Comparison of ENCODE assay signal across 18 cellular contexts in genomic region chr9:137220317-137221094, GRCh38. TPM values are rescaled to one million over a fixed set of nuclear protein-coding genes. Genes with fewer than 3 reads are reported as not detected.
DNase-seq lines count a peak whose midpoint lies in the region; ATAC-seq and TF ChIP-seq lines count a peak whose summit lies in the region.
"Had no signal": no experiment of that assay in that cellular context is flagged by ENCODE, and none has a peak within 500 bp of the region (broad histone marks: within the 10 kb centered on the region; RNA-seq: fewer than 3 reads in every experiment).

No MANE protein-coding gene starts in this region.

- CTCF ChIA-PET in A673 (lab: Charles Lee), result no interaction called here

- no peak overlapping the region for H3K27ac Mint-ChIP-seq in CD4-positive, CD25-positive, alpha-beta regulatory T cell
- H3K27ac Mint-ChIP-seq in endodermal cell, result peak overlapping the region; percentile 48

- peaks cover 0 to 10% (median 3%) of the 10 kb centered on the region in 4 donors for H3K4me1 Mint-ChIP-seq in CD4-positive, CD25-positive, alpha-beta regulatory T cell
- peaks cover 15% of the 10 kb centered on the region for H3K4me1 Mint-ChIP-seq in endodermal cell

- BruUV-seq in A673 (replicated peaks; lab: Mats Ljungman, UMichigan), result TSS peak; percentile 36

- DNase-seq in A673 (ENCODE audit: low spot score) (no peak), endodermal cell (no peak), kidney tubule cell (ENCODE audit: low spot score) (no peak), NCI-H2029 (lab: John Stamatoyannopoulos, UW) (no peak)
- DNase-seq in CD4-positive, CD25-positive, alpha-beta regulatory T cell, result no peak
- DNase-seq: activated CD4-positive, CD25-positive, alpha-beta regulatory T cell; hippocampal formation; NCI-H146; NCI-H510A treated with DMSO at 0.1 percent for 48 hours; stimulated activated CD4-positive, alpha-beta T cell treated with anti-CD3 and anti-CD28 coated beads, Interleukin-15, amount 100 ng/mL, for 24 hours had no signal

- ATAC-seq in CD4-positive, CD25-positive, alpha-beta regulatory T cell (ENCODE audit: low read depth in 2 of 2), result no peak
- ATAC-seq in HG02759 (IDR thresholded peaks at IDR 0.05; ENCODE audit: unreplicated experiment) (no peak), GM21367 (IDR thresholded peaks at IDR 0.05; ENCODE audit: unreplicated experiment) (no peak)
- ATAC-seq: left lobe of liver had no signal

- H3K4me1 ChIP-seq in A673 (ENCODE audit: insufficient read depth, low read length, poor library complexity, severe bottlenecking) (peaks cover 9% of the 10 kb centered on the region), endodermal cell (ENCODE audit: control insufficient read depth, insufficient read depth, low read length) (peaks cover 23% of the 10 kb centered on the region)
- H3K4me1 ChIP-seq in CD4-positive, CD25-positive, alpha-beta regulatory T cell (ENCODE audit: control insufficient read depth, insufficient read depth, low read length, poor library complexity, severe bottlenecking), result peaks cover 17% of the 10 kb centered on the region

- intact Hi-C loops in A673 (cut with micrococcal nuclease; ENCODE audit: unreplicated experiment), result loop anchor here (5.0 kb wide), 1 partner anchor 428 kb away; the partner anchor contains the start of gene TMEM141

- 95% methylated on average over 42 to 52 of the region's 52 CpGs for WGBS in endodermal cell (ENCODE audit: insufficient coverage in 1 of 2, insufficient read length in 1 of 2), 2 experiments

- H3K27ac ChIP-seq in A673 (ENCODE audit: low read depth, low read length, poor library complexity, severe bottlenecking) (no peak overlapping the region), VCaP (peak overlapping the region; percentile 97), endodermal cell (ENCODE audit: low read depth, low read length) (no peak overlapping the region)
- H3K27ac ChIP-seq in CD4-positive, CD25-positive, alpha-beta regulatory T cell (ENCODE audit: insufficient read depth, low read length, poor library complexity, severe bottlenecking), result no peak overlapping the region

- peak overlapping the region in 3 of 4 donors; percentile 15 to 73 (median 25) for H3K4me3 Mint-ChIP-seq in CD4-positive, CD25-positive, alpha-beta regulatory T cell
- H3K4me3 Mint-ChIP-seq in endodermal cell, result peak overlapping the region; percentile 30

- no peak overlapping the region for H3K9ac ChIP-seq in endodermal cell (ENCODE audit: extremely low read depth, low read length, poor library complexity, severe bottlenecking)

- no peaks in the 10 kb centered on the region for H3K9me3 ChIP-seq in A673 (ENCODE audit: low read depth, low read length, poor library complexity, severe bottlenecking)
- no peaks in the 10 kb centered on the region for H3K9me3 ChIP-seq in CD4-positive, CD25-positive, alpha-beta regulatory T cell (ENCODE audit: control insufficient read depth in 2 of 2, low read length in 2 of 2)
- no peaks in the 10 kb centered on the region for H3K9me3 ChIP-seq in endodermal cell (ENCODE audit: control insufficient read depth, low read length)
- H3K9me3 ChIP-seq: suprapubic skin had no signal

- H3K9me3 Mint-ChIP-seq in CD4-positive, CD25-positive, alpha-beta regulatory T cell, result no peaks in the 10 kb centered on the region
- no peaks in the 10 kb centered on the region for H3K9me3 Mint-ChIP-seq in endodermal cell

- H3K36me3 Mint-ChIP-seq in CD4-positive, CD25-positive, alpha-beta regulatory T cell, result no peaks in the 10 kb centered on the region
- peaks cover 6% of the 10 kb centered on the region for H3K36me3 Mint-ChIP-seq in endodermal cell (ENCODE audit: low read depth)

- TF ChIP-seq CTCF in A673 (conservative IDR thresholded peaks at IDR 0.05; ENCODE audit: low read depth, low read length) (no peak), VCaP (conservative IDR thresholded peaks at IDR 0.05) (no peak), endodermal cell (conservative IDR thresholded peaks at IDR 0.05) (no peak)

- H3K4me3 ChIP-seq in A673 (ENCODE audit: low read depth, low read length, poor library complexity, severe bottlenecking), result no peak overlapping the region
- H3K4me3 ChIP-seq in CD4-positive, CD25-positive, alpha-beta regulatory T cell (ENCODE audit: low read depth, low read length), result no peak overlapping the region
- no peak overlapping the region for H3K4me3 ChIP-seq in endodermal cell (ENCODE audit: low read length)

- no peaks in the 10 kb centered on the region for H3K27me3 Mint-ChIP-seq in CD4-positive, CD25-positive, alpha-beta regulatory T cell
- no peaks in the 10 kb centered on the region for H3K27me3 Mint-ChIP-seq in endodermal cell (ENCODE audit: insufficient read depth)

- H3K36me3 ChIP-seq in A673 (ENCODE audit: insufficient read depth, low read length, poor library complexity, severe bottlenecking) (peaks cover under 1% of the 10 kb centered on the region), endodermal cell (ENCODE audit: control insufficient read depth, insufficient read depth, low read length) (no peaks in the 10 kb centered on the region)
- no peaks in the 10 kb centered on the region for H3K36me3 ChIP-seq in CD4-positive, CD25-positive, alpha-beta regulatory T cell (ENCODE audit: control insufficient read depth, insufficient read depth, low read length)
- H3K36me3 ChIP-seq: suprapubic skin had no signal

- H3K27me3 ChIP-seq in A673 (replicated peaks; ENCODE audit: insufficient read depth, low read depth, low read length, poor library complexity), result no peaks in the 10 kb centered on the region
- no peaks in the 10 kb centered on the region for H3K27me3 ChIP-seq in CD4-positive, CD25-positive, alpha-beta regulatory T cell (ENCODE audit: control insufficient read depth, insufficient read depth, low read length)
- H3K27me3 ChIP-seq in endodermal cell (ENCODE audit: control insufficient read depth, insufficient read depth, low read length, poor library complexity, severe bottlenecking), result no peaks in the 10 kb centered on the region
- H3K27me3 ChIP-seq: suprapubic skin had no signal

- POLR2A ChIA-PET in A673 (lab: Charles Lee; ENCODE audit: low non-redundant PET), result no interaction called here

RNA-seq across cellular contexts. Expression of gene RNF208, which starts 1.5 kb away (rescaled TPM):
- total RNA-seq in A673 (2021) (13.7 and 20.2 TPM in 2 replicates), endodermal cell (10 to 100 TPM; 10.5 to 15.6 TPM)
- 1.2 TPM for total RNA-seq in CD4-positive, CD25-positive, alpha-beta regulatory T cell
- not detected for polyA plus RNA-seq in CD4-positive, CD25-positive, alpha-beta regulatory T cell
- polyA plus RNA-seq in endodermal cell (2013, experiment 1 of 2), result 10.5 TPM
- 9.9 TPM for polyA plus RNA-seq in endodermal cell (2013, experiment 2 of 2)

RNA-seq across cellular contexts. Expression of gene CYSRT1, which starts 4.5 kb away (rescaled TPM):
- total RNA-seq in A673 (2021) (0.37 TPM in 1 of 2 replicates, not detected in the other), endodermal cell (1 to 10 TPM; 1.4 to 1.8 TPM)
- total RNA-seq in CD4-positive, CD25-positive, alpha-beta regulatory T cell, result not detected
- not detected for polyA plus RNA-seq in CD4-positive, CD25-positive, alpha-beta regulatory T cell
- 1.8 TPM for polyA plus RNA-seq in endodermal cell (2013, experiment 1 of 2)
- 1.4 TPM for polyA plus RNA-seq in endodermal cell (2013, experiment 2 of 2)

RNA-seq across cellular contexts. Expression of gene RNF224, which starts 6.8 kb away (rescaled TPM):
- total RNA-seq in A673 (2021) (0.17 TPM in 1 of 2 replicates, not detected in the other), endodermal cell (under 1 TPM; 0.24 to 0.38 TPM)
- total RNA-seq in CD4-positive, CD25-positive, alpha-beta regulatory T cell, result not detected
- polyA plus RNA-seq in CD4-positive, CD25-positive, alpha-beta regulatory T cell, result not detected
- not detected for polyA plus RNA-seq in endodermal cell (2013, experiment 1 of 2)
- polyA plus RNA-seq in endodermal cell (2013, experiment 2 of 2), result not detected
- total RNA-seq: left lobe of liver, myocyte had no signal

RNA-seq across cellular contexts. Expression of gene SLC34A3, which starts 10.2 kb away (rescaled TPM):
- not detected in 2 replicates for total RNA-seq in A673 (2021)
- total RNA-seq in CD4-positive, CD25-positive, alpha-beta regulatory T cell, result not detected
- polyA plus RNA-seq in CD4-positive, CD25-positive, alpha-beta regulatory T cell, result not detected
- under 1 TPM in 1 of 2 donors, not detected in 1; 0.15 TPM for total RNA-seq in endodermal cell
- polyA plus RNA-seq in endodermal cell (2013, experiment 1 of 2), result not detected
- 0.12 TPM for polyA plus RNA-seq in endodermal cell (2013, experiment 2 of 2)
- total RNA-seq: left lobe of liver, OCI-LY7, renal cortical epithelial cell had no signal

RNA-seq across cellular contexts. Expression of gene NDOR1, which starts 15.0 kb away (rescaled TPM):
- total RNA-seq in A673 (2021), result 40.2 and 41.5 TPM in 2 replicates
- 30.0 TPM for total RNA-seq in CD4-positive, CD25-positive, alpha-beta regulatory T cell
- 1 to 10 TPM; 3.9 to 7.6 (median 5.0) TPM for polyA plus RNA-seq in CD4-positive, CD25-positive, alpha-beta regulatory T cell
- total RNA-seq in endodermal cell, result 10 to 100 TPM; 39.2 to 41.4 TPM
- 21.2 TPM for polyA plus RNA-seq in endodermal cell (2013, experiment 1 of 2)
- 18.1 TPM for polyA plus RNA-seq in endodermal cell (2013, experiment 2 of 2)
